20 cellular contexts compared by ENCODE assay signal in the genomic region with DNA sequence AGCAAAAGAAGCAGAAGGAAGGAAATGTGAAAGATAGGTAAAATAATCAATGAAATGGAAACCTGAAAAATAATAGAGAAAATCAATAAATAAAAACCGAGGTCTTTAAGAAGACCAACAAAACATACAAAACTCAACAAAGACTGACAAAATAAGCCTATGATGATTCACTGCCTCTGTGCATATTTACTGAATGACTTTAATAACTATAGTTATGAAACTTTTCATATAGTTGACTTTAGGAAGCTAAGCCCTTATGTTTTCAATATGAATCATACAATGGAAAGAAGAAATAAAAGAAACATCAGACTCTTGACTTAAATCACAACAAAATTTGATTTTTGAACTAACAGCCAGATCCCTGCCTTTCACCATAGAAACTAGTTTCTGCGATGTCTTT. TPM values are rescaled to one million over a fixed set of nuclear protein-coding genes. Genes with fewer than 3 reads are reported as not detected.
"Had no signal": no experiment of that assay in that cellular context is flagged by ENCODE, and none has a peak within 500 bp of the region (broad histone marks: within the 10 kb centered on the region; RNA-seq: fewer than 3 reads in every experiment).

No MANE protein-coding gene starts in this region.

RNA-seq across cellular contexts. Expression of a gene that starts 29.5 kb away (rescaled TPM):
- total RNA-seq: naive thymus-derived CD4-positive, alpha-beta T cell; natural killer cell; occipital lobe; osteoblast; ovary; posterior vena cava; prostate gland; pulmonary artery endothelial cell; right atrium auricular region; sciatic nerve; smooth muscle cell; spleen; suprapubic skin; testis; transverse colon; upper lobe of right lung; urinary bladder; uterus had no signal
- polyA plus RNA-seq: naive thymus-derived CD4-positive, alpha-beta T cell; neural cell; ovary; smooth muscle cell; spleen; thymus; urinary bladder had no signal

RNA-seq across cellular contexts. Expression of a gene that starts 55.1 kb away (rescaled TPM):
- total RNA-seq: naive thymus-derived CD4-positive, alpha-beta T cell; natural killer cell; occipital lobe; osteoblast; ovary; posterior vena cava; pulmonary artery endothelial cell; right atrium auricular region; sciatic nerve; smooth muscle cell; spleen; suprapubic skin; transverse colon; upper lobe of right lung; urinary bladder; uterus had no signal
- polyA plus RNA-seq: naive thymus-derived CD4-positive, alpha-beta T cell; neural cell; ovary; smooth muscle cell; spleen; thymus; urinary bladder had no signal
